8 cellular contexts compared by ENCODE assay signal in genomic region chr1:95086949-95087533, GRCh38. TPM values are rescaled to one million over a fixed set of nuclear protein-coding genes. Genes with fewer than 3 reads are reported as not detected.
A peak's percentile ranks its signal among the peaks of the same experiment; 100 is the strongest.
DNase-seq lines count a peak whose midpoint lies in the region; FAIRE-seq and TF ChIP-seq lines count a peak whose summit lies in the region.

No MANE protein-coding gene starts in this region.

- no peak overlapping the region for H3K4me2 ChIP-seq in H1 (ENCODE audit: insufficient read depth in 1 of 2, low read depth in 2 of 2, low read length in 2 of 2)
- peak overlapping the region; percentile 75 for H3K4me2 ChIP-seq in osteoblast (ENCODE audit: insufficient read depth, low read length)

- no peak overlapping the region for H3K14ac ChIP-seq in H1 (ENCODE audit: insufficient read length)

- H3K27me3 Mint-ChIP-seq in T-helper 2 cell treated with Interferon-gamma antibody and Interleukin-4, amounts not matched to agents 5 μg/mL and 100 μg/mL, for 36 hours (ENCODE audit: low read depth) = no peaks in the 10 kb centered on the region

- H2AFZ ChIP-seq in H1 (ENCODE audit: low read length) (no peak overlapping the region), osteoblast (ENCODE audit: low read length) (peak overlapping the region; percentile 32)

- no peak overlapping the region for H3K23ac ChIP-seq in H1 (ENCODE audit: insufficient read length)

- H3K36me3 Mint-ChIP-seq in T-helper 2 cell treated with Interferon-gamma antibody and Interleukin-4, amounts not matched to agents 5 μg/mL and 100 μg/mL, for 36 hours (ENCODE audit: low read depth) = no peaks in the 10 kb centered on the region

- peaks cover 0 to 10% (median 6%) of the 10 kb centered on the region in 4 experiments; a peak in 6 of 7 replicates for H3K4me1 ChIP-seq in H1 (replicated peaks in 1 of 4; ENCODE audit: control insufficient read depth in 3 of 4, insufficient read depth in 4 of 4, low read length in 3 of 4)
- H3K4me1 ChIP-seq in osteoblast (ENCODE audit: insufficient read depth, low read length) = peaks cover 14% of the 10 kb centered on the region

- no peak overlapping the region for H2BK120ac ChIP-seq in H1 (replicated peaks; ENCODE audit: low read depth, low read length)

- no peak overlapping the region for H3K9ac ChIP-seq in H1 (replicated peaks in 1 of 4; ENCODE audit: extremely low read depth in 1 of 4, low read depth in 3 of 4, low read length in 3 of 4)

- H3K27ac ChIP-seq in H1 (ENCODE audit: low read depth, low read length) = no peak overlapping the region
- peak overlapping the region; percentile 84 for H3K27ac ChIP-seq in osteoblast (ENCODE audit: low read depth, low read length)

- no peaks in the 10 kb centered on the region for H4K20me1 ChIP-seq in H1 (replicated peaks in 1 of 2; ENCODE audit: control insufficient read depth in 1 of 2, insufficient read depth in 2 of 2, low read length in 2 of 2)
- H4K20me1 ChIP-seq in osteoblast (ENCODE audit: insufficient read depth, low read length) = no peaks in the 10 kb centered on the region

- no peak for TF ChIP-seq POLR2A in H1 (IDR thresholded peaks at IDR 0.05; ENCODE audit: control extremely low read depth in 1 of 2, low read depth in 2 of 2, low read length in 2 of 2)

- POLR2A ChIA-PET in H1 (lab: Charles Lee; ENCODE audit: partially characterized antibody) = no interaction called here

- TF ChIP-seq CTCF in H1 (IDR thresholded peaks at IDR 0.05; ENCODE audit: control extremely low read depth in 1 of 3, insufficient read depth in 1 of 3, low read depth in 1 of 3, low read length in 3 of 3) (no peak), osteoblast (IDR thresholded peaks at IDR 0.05; ENCODE audit: extremely low read depth, low read depth, low read length) (no peak)

- H3K4me3 ChIP-seq in H1 (ENCODE audit: extremely low read depth in 1 of 4, insufficient read depth in 2 of 4, low read depth in 3 of 4, low read length in 4 of 4) (no peak overlapping the region), osteoblast (ENCODE audit: insufficient read depth, low read length) (peak overlapping the region; percentile 36)

- no peaks in the 10 kb centered on the region for H3K79me1 ChIP-seq in H1 (ENCODE audit: low read depth, low read length)

- H2BK12ac ChIP-seq in H1 (ENCODE audit: low read depth, low read length) = no peak overlapping the region

- CTCF ChIA-PET in H1 (lab: Charles Lee; ENCODE audit: partially characterized antibody) = interaction anchor here (0.8 kb wide), 1 partner anchor 28 kb away, joined by 3 read pairs; no protein-coding TSS in a partner anchor

- TF ChIP-seq EP300 in Ishikawa (IDR thresholded peaks at IDR 0.05; ENCODE audit: borderline replicate concordance) (no peak), H1 (IDR thresholded peaks at IDR 0.05; ENCODE audit: borderline replicate concordance in 1 of 2, low read depth in 2 of 2, low read length in 2 of 2) (no peak)

- peaks cover 2% of the 10 kb centered on the region for H3K4me1 Mint-ChIP-seq in T-helper 2 cell treated with Interferon-gamma antibody and Interleukin-4, amounts not matched to agents 5 μg/mL and 100 μg/mL, for 36 hours (ENCODE audit: low read depth)

- no peaks in the 10 kb centered on the region for H3K9me3 Mint-ChIP-seq in T-helper 2 cell treated with Interferon-gamma antibody and Interleukin-4, amounts not matched to agents 5 μg/mL and 100 μg/mL, for 36 hours

- H3K9me3 ChIP-seq in H1 (ENCODE audit: insufficient read depth in 2 of 2, low read depth in 1 of 2, low read length in 1 of 2) (peaks cover 0 to 2% of the 10 kb centered on the region in 2 experiments; a peak in 1 of 4 replicates), osteoblast (ENCODE audit: low read depth, low read length) (no peaks in the 10 kb centered on the region)

- no peak overlapping the region for H3K56ac ChIP-seq in H1 (replicated peaks; ENCODE audit: insufficient read length, low read depth, low read length)

- no peak overlapping the region for H3K18ac ChIP-seq in H1 (ENCODE audit: extremely low read depth, low read length)

- H4K8ac ChIP-seq in H1 (ENCODE audit: extremely low read depth, insufficient read depth, low read length) = no peak overlapping the region

- H2BK15ac ChIP-seq in H1 (ENCODE audit: low read length) = no peak overlapping the region

- DNase-seq in GM04504 (ENCODE audit: low read depth) (peak; percentile 63), H1 (ENCODE audit: low read depth in 1 of 2, low spot score in 2 of 2) (no peak), osteoblast (ENCODE audit: insufficient read length, low spot score, missing footprints) (peak; percentile 92), NCI-H748 treated with DMSO at 0.1 percent for 48 hours (lab: John Stamatoyannopoulos, UW) (no peak), mesenteric fat pad (ENCODE audit: low spot score) (no peak)
- no peak for DNase-seq in stimulated activated CD4-positive, alpha-beta T cell treated with anti-CD3 and anti-CD28 coated beads, Interleukin-15, amount 100 ng/mL, for 24 hours
- DNase-seq in T-helper 2 cell treated with Interferon-gamma antibody and Interleukin-4, amounts not matched to agents 5 μg/mL and 100 μg/mL, for 36 hours (ENCODE audit: low spot score) = no peak

- no peak overlapping the region for H4K91ac ChIP-seq in H1 (replicated peaks; ENCODE audit: insufficient read length, low read length)

- no peak overlapping the region for H3K27ac Mint-ChIP-seq in T-helper 2 cell treated with Interferon-gamma antibody and Interleukin-4, amounts not matched to agents 5 μg/mL and 100 μg/mL, for 36 hours

- no peak overlapping the region for H2AK5ac ChIP-seq in H1 (ENCODE audit: low read depth, low read length)

- 67 to 100% methylated on average over 1 to 5 of the region's 5 CpGs for WGBS in H1 (ENCODE audit: extremely low coverage in 1 of 2, insufficient coverage in 1 of 2, insufficient read length in 1 of 2, insufficient replicate concordance in 2 of 2, low coverage in 1 of 2, low lambda C conversion rate in 2 of 2, missing lambda C conversion rate in 1 of 2), 2 experiments

- TF ChIP-seq RAD21 in Ishikawa (IDR thresholded peaks at IDR 0.05; ENCODE audit: low read depth) = no peak
- no peak for TF ChIP-seq RAD21 in H1 (IDR thresholded peaks at IDR 0.05 in 1 of 2, conservative IDR thresholded peaks at IDR 0.05 in 1 of 2; ENCODE audit: low read depth in 2 of 2, low read length in 2 of 2)

- no peaks in the 10 kb centered on the region for H3K79me2 ChIP-seq in H1 (ENCODE audit: control insufficient read depth in 1 of 2, insufficient read depth in 2 of 2, low read length in 2 of 2)
- no peaks in the 10 kb centered on the region for H3K79me2 ChIP-seq in osteoblast (ENCODE audit: insufficient read depth, low read length)

- H3K4me3 Mint-ChIP-seq in T-helper 2 cell treated with Interferon-gamma antibody and Interleukin-4, amounts not matched to agents 5 μg/mL and 100 μg/mL, for 36 hours = no peak overlapping the region

- H3K23me2 ChIP-seq in H1 (ENCODE audit: low read depth, low read length) = no peaks in the 10 kb centered on the region

- H3K36me3 ChIP-seq in H1 (ENCODE audit: control insufficient read depth in 2 of 4, insufficient read depth in 4 of 4, low read length in 3 of 4) (no peaks in the 10 kb centered on the region), osteoblast (ENCODE audit: insufficient read depth, low read length) (no peaks in the 10 kb centered on the region)

- H3K4ac ChIP-seq in H1 (replicated peaks; ENCODE audit: insufficient read length, low read depth, low read length) = no peak overlapping the region

- H2BK20ac ChIP-seq in H1 (ENCODE audit: low read length) = peak overlapping the region; percentile 86; the same call in 1 of the 2 replicates

- no peaks in the 10 kb centered on the region for H3K27me3 ChIP-seq in H1 (replicated peaks in 1 of 4; ENCODE audit: control insufficient read depth in 3 of 4, extremely low read depth in 1 of 4, insufficient read depth in 3 of 4, low read length in 3 of 4)
- H3K27me3 ChIP-seq in osteoblast (ENCODE audit: insufficient read depth, low read length) = no peaks in the 10 kb centered on the region

- FAIRE-seq in H1 (lab: Jason Lieb, UNC) = no peak

- H2BK5ac ChIP-seq in H1 (ENCODE audit: low read depth, low read length) = no peak overlapping the region

- no peak overlapping the region for H4K5ac ChIP-seq in H1 (ENCODE audit: insufficient read length, low read depth, low read length)

TF ChIP-seq in Ishikawa, 13 proteins besides CTCF, POLR2A, EP300 and RAD21:
- 0 out of 2 replicates have a peak, but pooled peaks have one; percentile 19 for TF ChIP-seq TEAD4 (IDR thresholded peaks at IDR 0.05)
- no peak for TF ChIP-seq YY1 (IDR thresholded peaks at IDR 0.05; ENCODE audit: low read depth)

TF ChIP-seq in H1, 55 proteins besides CTCF, POLR2A, EP300 and RAD21:
- TF ChIP-seq SP1 (IDR thresholded peaks at IDR 0.05; ENCODE audit: low read depth, low read length) (no peak), JUN (IDR thresholded peaks at IDR 0.05; ENCODE audit: low read depth, low read length) (0 out of 2 replicates have a peak, but pooled peaks have one; percentile 25), JUND (IDR thresholded peaks at IDR 0.05; ENCODE audit: low read length) (peak; percentile 81)

RNA-seq across cellular contexts. Expression of gene ALG14, which starts 14.3 kb away (rescaled TPM):
- total RNA-seq in H1 (2021; fragmentation: NEBNext Ultra II Directional; extraction: Animal tissue kit (Norgen Biotek cat#: 25700)) = 1.3 TPM in 2 replicates
- polyA plus RNA-seq in H1 (2011; rRNA removed) = 0.67 and 0.95 TPM in 2 replicates
- 1.3 TPM for polyA plus RNA-seq in H1 (2011; cell fraction: cytosol; rRNA removed)
- polyA plus RNA-seq in H1 (2011; cell fraction: nucleus; rRNA removed) = 1.2 TPM
- 0.44 to 2.9 TPM (median 1.5 TPM) in 4 replicates for polyA plus RNA-seq in H1 (2012, experiment 1 of 2)
- 0.25 TPM for polyA plus RNA-seq in H1 (2012, experiment 2 of 2)
- polyA plus RNA-seq in H1 (2013, experiment 1 of 2) = 2.0 TPM
- polyA plus RNA-seq in H1 (2013, experiment 2 of 2) = 2.8 TPM
- polyA minus RNA-seq in H1 (2011; rRNA and poly(A)+ RNA removed) = 1.4 and 2.2 TPM in 2 replicates
- polyA minus RNA-seq in H1 (2011; cell fraction: cytosol; rRNA and poly(A)+ RNA removed) = 0.29 TPM
- 3.0 TPM for polyA minus RNA-seq in H1 (2011; cell fraction: nucleus; rRNA and poly(A)+ RNA removed)
- total RNA-seq in osteoblast (1.4 and 2.7 TPM in 2 replicates), mesenteric fat pad (8.1 TPM)

RNA-seq across cellular contexts. Expression of gene TLCD4, which starts 30.1 kb away (rescaled TPM):
- 3.5 and 4.2 TPM in 2 replicates for total RNA-seq in H1 (2021; fragmentation: NEBNext Ultra II Directional; extraction: Animal tissue kit (Norgen Biotek cat#: 25700))
- 0.30 and 0.79 TPM in 2 replicates for polyA plus RNA-seq in H1 (2011; rRNA removed)
- polyA plus RNA-seq in H1 (2011; cell fraction: cytosol; rRNA removed) = 0.78 TPM
- polyA plus RNA-seq in H1 (2011; cell fraction: nucleus; rRNA removed) = 0.21 TPM
- polyA plus RNA-seq in H1 (2012, experiment 1 of 2) = 0.63 to 1.3 TPM (median 0.84 TPM) in 4 replicates
- polyA plus RNA-seq in H1 (2012, experiment 2 of 2) = 0.79 TPM
- 2.2 TPM for polyA plus RNA-seq in H1 (2013, experiment 1 of 2)
- 2.0 TPM for polyA plus RNA-seq in H1 (2013, experiment 2 of 2)
- polyA minus RNA-seq in H1 (2011; rRNA and poly(A)+ RNA removed) = 1.0 and 3.1 TPM in 2 replicates
- polyA minus RNA-seq in H1 (2011; cell fraction: cytosol; rRNA and poly(A)+ RNA removed) = 1.5 TPM
- polyA minus RNA-seq in H1 (2011; cell fraction: nucleus; rRNA and poly(A)+ RNA removed) = 3.1 TPM
- 2.2 and 2.4 TPM in 2 replicates for total RNA-seq in osteoblast
- 15.9 TPM for total RNA-seq in mesenteric fat pad

Comparison
In these comparisons a context has a peak if more than half of its experiments do, and no peak if none do; other contexts are left out.
1. DNase-seq: peak in GM04504 (single experiment) and osteoblast (single experiment); none in H1 (0 of 2), NCI-H748 treated with DMSO at 0.1 percent for 48 hours (single experiment), mesenteric fat pad (single experiment), stimulated activated CD4-positive, alpha-beta T cell treated with anti-CD3 and anti-CD28 coated beads, Interleukin-15, amount 100 ng/mL, for 24 hours (single experiment) and T-helper 2 cell treated with Interferon-gamma antibody and Interleukin-4, amounts not matched to agents 5 μg/mL and 100 μg/mL, for 36 hours (single experiment).